ENCODE assay signal across 19 cellular contexts in the genomic region with DNA sequence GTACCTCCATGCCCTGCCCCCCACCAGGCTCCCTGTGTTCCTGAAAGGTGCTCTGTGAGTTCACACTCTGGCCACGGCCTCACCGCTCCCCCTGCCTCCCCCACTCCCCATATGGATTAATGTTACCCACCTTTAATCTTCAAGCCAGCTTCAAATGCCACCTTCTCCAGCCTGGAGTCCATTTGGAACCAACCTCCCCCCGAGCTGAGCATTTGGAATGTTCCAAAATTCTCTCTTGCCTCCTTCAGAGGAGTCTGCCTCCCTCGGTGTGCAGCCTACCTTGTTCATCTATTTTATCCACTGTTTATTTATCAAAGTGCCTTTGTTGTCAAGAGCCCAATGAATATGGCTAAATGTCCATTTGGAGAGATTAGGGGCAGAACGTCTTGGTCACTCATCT.
"Had no signal": no experiment of that assay in that cellular context is flagged by ENCODE, and none has a peak within 500 bp of the region (broad histone marks: within the 10 kb centered on the region; RNA-seq: fewer than 3 reads in every experiment).

No MANE protein-coding gene starts in this region.

- H3K9ac ChIP-seq: neural progenitor cell had no signal

- H3K27ac Mint-ChIP-seq: activated CD4-positive, alpha-beta memory T cell treated with anti-CD3 and anti-CD28 coated beads, Interleukin-2, amount 10 ng/mL, durations not matched to agents 7 days and 5 days; activated CD4-positive, alpha-beta T cell treated with anti-CD3 and anti-CD28 coated beads for 36 hours; activated CD8-positive, alpha-beta memory T cell treated with anti-CD3 and anti-CD28 coated beads, Interleukin-2, amount 10 ng/mL, durations not matched to agents 7 days and 5 days; activated naive CD8-positive, alpha-beta T cell; neural progenitor cell; stimulated activated memory B cell treated with anti-CD40 and anti-IgM and Interleukin-4, amounts not matched to agents 10 μg/mL and 1 μg/mL and 100 μg/mL, for 72 hours had no signal

- H3K27ac ChIP-seq: cardiac muscle cell, foreskin keratinocyte, left ventricle myocardium inferior, neural progenitor cell, ovary, thoracic aorta had no signal

- H2AFZ ChIP-seq: neural progenitor cell had no signal

- H3K4me3 Mint-ChIP-seq: activated CD4-positive, alpha-beta memory T cell treated with anti-CD3 and anti-CD28 coated beads, Interleukin-2, amount 10 ng/mL, durations not matched to agents 7 days and 5 days; activated CD4-positive, alpha-beta T cell treated with anti-CD3 and anti-CD28 coated beads for 36 hours; activated CD8-positive, alpha-beta memory T cell treated with anti-CD3 and anti-CD28 coated beads, Interleukin-2, amount 10 ng/mL, durations not matched to agents 7 days and 5 days; activated naive CD8-positive, alpha-beta T cell; neural progenitor cell; stimulated activated memory B cell treated with anti-CD40 and anti-IgM and Interleukin-4, amounts not matched to agents 10 μg/mL and 1 μg/mL and 100 μg/mL, for 72 hours had no signal

- H3K27me3 ChIP-seq: cardiac muscle cell, foreskin keratinocyte, neural progenitor cell, ovary had no signal

- H3K4me1 ChIP-seq: neural progenitor cell had no signal

- H3K9me3 Mint-ChIP-seq: activated CD4-positive, alpha-beta memory T cell treated with anti-CD3 and anti-CD28 coated beads, Interleukin-2, amount 10 ng/mL, durations not matched to agents 7 days and 5 days; naive B cell; neural progenitor cell; stimulated activated memory B cell treated with anti-CD40 and anti-IgM and Interleukin-4, amounts not matched to agents 10 μg/mL and 1 μg/mL and 100 μg/mL, for 72 hours had no signal

- H3K27me3 Mint-ChIP-seq: activated CD4-positive, alpha-beta memory T cell treated with anti-CD3 and anti-CD28 coated beads, Interleukin-2, amount 10 ng/mL, durations not matched to agents 7 days and 5 days; activated CD4-positive, alpha-beta T cell treated with anti-CD3 and anti-CD28 coated beads for 36 hours; activated CD8-positive, alpha-beta memory T cell treated with anti-CD3 and anti-CD28 coated beads, Interleukin-2, amount 10 ng/mL, durations not matched to agents 7 days and 5 days; activated naive CD8-positive, alpha-beta T cell; naive B cell; stimulated activated memory B cell treated with anti-CD40 and anti-IgM and Interleukin-4, amounts not matched to agents 10 μg/mL and 1 μg/mL and 100 μg/mL, for 72 hours had no signal

- H3K36me3 ChIP-seq: neural progenitor cell, ovary had no signal

- ATAC-seq: activated CD4-positive, alpha-beta T cell treated with anti-CD3 and anti-CD28 coated beads for 36 hours; activated CD8-positive, alpha-beta memory T cell treated with anti-CD3 and anti-CD28 coated beads, Interleukin-2, amount 10 ng/mL, durations not matched to agents 7 days and 5 days; mucosa of descending colon; sciatic nerve; stimulated activated memory B cell treated with anti-CD40 and anti-IgM and Interleukin-4, amounts not matched to agents 10 μg/mL and 1 μg/mL and 100 μg/mL, for 72 hours had no signal

- H3K4me2 ChIP-seq: neural progenitor cell had no signal

- H3K4me3 ChIP-seq: cardiac muscle cell, left ventricle myocardium inferior, mucosa of descending colon, neural progenitor cell, ovary, thoracic aorta had no signal

- H3K9me3 ChIP-seq: left ventricle myocardium inferior, mucosa of descending colon, ovary, thoracic aorta had no signal

- H3K36me3 Mint-ChIP-seq: activated naive CD8-positive, alpha-beta T cell had no signal

- DNase-seq: activated CD4-positive, alpha-beta memory T cell treated with anti-CD3 and anti-CD28 coated beads, Interleukin-2, amount 10 ng/mL, durations not matched to agents 7 days and 5 days; activated CD4-positive, alpha-beta T cell treated with anti-CD3 and anti-CD28 coated beads for 36 hours; activated CD8-positive, alpha-beta memory T cell treated with anti-CD3 and anti-CD28 coated beads, Interleukin-2, amount 10 ng/mL, durations not matched to agents 7 days and 5 days; dermis blood vessel endothelial cell; effector memory CD4-positive, alpha-beta T cell; hypothalamus; kidney glomerular epithelial cell; left ventricle myocardium inferior; mucosa of descending colon; naive B cell; ovary; stimulated activated CD4-positive, alpha-beta T cell treated with anti-CD3 and anti-CD28 coated beads, Interleukin-4, amount 100 ng/mL, for 4 hours had no signal
